Comparison of ENCODE assay signal across 8 cellular contexts in genomic region chr15:72231066-72231846, GRCh38. TPM values are rescaled to one million over a fixed set of nuclear protein-coding genes. Genes with fewer than 3 reads are reported as not detected.
DNase-seq lines count a peak whose midpoint lies in the region; ATAC-seq lines count a peak whose summit lies in the region.

Gene PKM (minus strand): TSS chr15:72231190. CDS start chr15:72219097, 12,093 bp downstream.

- H3K27me3 Mint-ChIP-seq in IgD-negative memory B cell, result no peaks in the 10 kb centered on the region

- peak within 1 kb of the TSS; percentile 95 to 100 (median 98) for H3K4me3 Mint-ChIP-seq in IgD-negative memory B cell

- ATAC-seq in GM21526 (IDR thresholded peaks at IDR 0.05; ENCODE audit: low FRiP score, unreplicated experiment), result peak; percentile 36

- no peaks in the 10 kb centered on the region for H3K36me3 Mint-ChIP-seq in IgD-negative memory B cell

- DNase-seq in D341Med (ENCODE audit: low spot score), result peak; percentile 97
- peak; percentile 97 for DNase-seq in OCI-M1 (lab: John Stamatoyannopoulos, UW)
- peak; percentile 97 for DNase-seq in activated T-cell treated with anti-CD3 and anti-CD28 coated beads for 24 hours (ENCODE audit: low read depth)
- DNase-seq in epidermal melanocyte (ENCODE audit: insufficient read length, low spot score), result peak; percentile 48
- peak; percentile 78 for DNase-seq in middle frontal gyrus (ENCODE audit: extremely low spot score, low spot score)
- DNase-seq in stimulated activated CD8-positive, alpha-beta memory T cell treated with anti-CD3 and anti-CD28 coated beads, Interleukin-2, amount 100 ng/mL, for 1 hour (ENCODE audit: low read depth in 2 of 2), result peak; percentile 78 to 82

- peaks cover 29 to 33% (median 29%) of the 10 kb centered on the region in 3 donors for H3K4me1 Mint-ChIP-seq in IgD-negative memory B cell

- peak within 1 kb of the TSS; percentile 96 to 98 (median 98) for H3K27ac Mint-ChIP-seq in IgD-negative memory B cell

- H3K9me3 Mint-ChIP-seq in IgD-negative memory B cell, result no peaks in the 10 kb centered on the region

RNA-seq across cellular contexts. Expression of gene PKM, which starts in this region (rescaled TPM):
- 360 TPM for polyA plus RNA-seq in IgD-negative memory B cell

Comparison
In these comparisons a context has a peak if more than half of its experiments do, and no peak if none do; other contexts are left out.
1. Peak in every context shown above with its lines: DNase-seq and ATAC-seq.